ENCODE assay signal across 28 cellular contexts in genomic region chr16:56679078-56679730, GRCh38. TPM values are rescaled to one million over a fixed set of nuclear protein-coding genes. Genes with fewer than 3 reads are reported as not detected.
"Had no signal": no experiment of that assay in that cellular context is flagged by ENCODE, and none has a peak within 500 bp of the region (broad histone marks: within the 10 kb centered on the region; RNA-seq: fewer than 3 reads in every experiment).

No MANE protein-coding gene starts in this region.

- H3K9ac ChIP-seq: neural progenitor cell had no signal

- ATAC-seq: left colon, lower lobe of right lung, mucosa of descending colon had no signal

- H3K27ac ChIP-seq: cardiac muscle cell, lower lobe of right lung, neural progenitor cell, skin epidermis, tibial artery had no signal

- DNase-seq: activated CD4-positive, alpha-beta T cell treated with anti-CD3 and anti-CD28 coated beads, Interleukin-2, amount 10 ng/mL, durations not matched to agents 7 days and 5 days; activated CD4-positive, CD25-positive, alpha-beta regulatory T cell treated with anti-CD3 and anti-CD28 coated beads, Interleukin-2, amount 50 U/mL, for 72 hours; activated gamma-delta T cell; activated naive CD4-positive, alpha-beta T cell treated with anti-CD3 and anti-CD28 coated beads, Interleukin-2, amount 50 U/mL, for 16 hours; activated naive CD8-positive, alpha-beta T cell treated with anti-CD3 and anti-CD28 coated beads, Interleukin-2, amount 50 U/mL, for 24 hours; effector CD4-positive, alpha-beta T cell; erythroblast; foreskin melanocyte; head of caudate nucleus; islet precursor cell; left colon; lower lobe of right lung; mesendoderm; mucosa of descending colon; naive B cell; substantia nigra had no signal

- H3K27ac Mint-ChIP-seq: activated CD4-positive, alpha-beta T cell treated with anti-CD3 and anti-CD28 coated beads, Interleukin-2, amount 10 ng/mL, durations not matched to agents 7 days and 5 days; activated CD8-positive, alpha-beta T cell treated with anti-CD3 and anti-CD28 coated beads for 36 hours; activated naive CD8-positive, alpha-beta T cell treated with anti-CD3 and anti-CD28 coated beads, Interleukin-2, amount 50 U/mL, for 24 hours; activated T-helper 1 cell treated with anti-CD3 and anti-CD28 coated beads, Interleukin-12 subunit alpha, Interleukin-12 subunit beta, Interleukin-2, Interleukin-4 antibody, amounts not matched to agents 30 ng/mL and 10 ng/mL and 1 ng/mL, durations not matched to agents 14 hours and 24 hours and 36 hours; dendritic cell treated with granulocyte-macrophage colony-stimulating factor and Interleukin-4, amounts not matched to agents 40 ng/mL and 50 ng/mL, for 4 days; naive B cell; neural progenitor cell; progenitor cell of endocrine pancreas; stimulated activated naive CD8-positive, alpha-beta T cell treated with anti-CD3 and anti-CD28 coated beads, Interleukin-15, Interleukin-2, amounts not matched to agents 100 ng/mL and 50 ng/mL, for 24 hours had no signal

- H2AFZ ChIP-seq: neural progenitor cell had no signal

- H3K4me3 ChIP-seq: cardiac muscle cell, lower lobe of right lung, mucosa of descending colon, neural progenitor cell, skin epidermis, tibial artery had no signal

- H3K9me3 ChIP-seq: lower lobe of right lung, mucosa of descending colon, tibial artery had no signal

- H3K4me2 ChIP-seq: neural progenitor cell had no signal

- H3K36me3 Mint-ChIP-seq: neural progenitor cell had no signal

- H3K4me3 Mint-ChIP-seq: activated CD4-positive, alpha-beta T cell treated with anti-CD3 and anti-CD28 coated beads, Interleukin-2, amount 10 ng/mL, durations not matched to agents 7 days and 5 days; activated CD8-positive, alpha-beta T cell treated with anti-CD3 and anti-CD28 coated beads for 36 hours; activated naive CD8-positive, alpha-beta T cell treated with anti-CD3 and anti-CD28 coated beads, Interleukin-2, amount 50 U/mL, for 24 hours; activated T-helper 1 cell treated with anti-CD3 and anti-CD28 coated beads, Interleukin-12 subunit alpha, Interleukin-12 subunit beta, Interleukin-2, Interleukin-4 antibody, amounts not matched to agents 30 ng/mL and 10 ng/mL and 1 ng/mL, durations not matched to agents 14 hours and 24 hours and 36 hours; dendritic cell treated with granulocyte-macrophage colony-stimulating factor and Interleukin-4, amounts not matched to agents 40 ng/mL and 50 ng/mL, for 4 days; neural progenitor cell; stimulated activated naive CD8-positive, alpha-beta T cell treated with anti-CD3 and anti-CD28 coated beads, Interleukin-15, Interleukin-2, amounts not matched to agents 100 ng/mL and 50 ng/mL, for 24 hours had no signal

- H3K36me3 ChIP-seq: cardiac muscle cell, lower lobe of right lung, neural progenitor cell had no signal

- H3K9me3 Mint-ChIP-seq: activated CD4-positive, alpha-beta T cell treated with anti-CD3 and anti-CD28 coated beads, Interleukin-2, amount 10 ng/mL, durations not matched to agents 7 days and 5 days; activated CD8-positive, alpha-beta T cell treated with anti-CD3 and anti-CD28 coated beads for 36 hours; activated naive CD8-positive, alpha-beta T cell treated with anti-CD3 and anti-CD28 coated beads, Interleukin-2, amount 50 U/mL, for 24 hours; activated T-helper 1 cell treated with anti-CD3 and anti-CD28 coated beads, Interleukin-12 subunit alpha, Interleukin-12 subunit beta, Interleukin-2, Interleukin-4 antibody, amounts not matched to agents 30 ng/mL and 10 ng/mL and 1 ng/mL, durations not matched to agents 14 hours and 24 hours and 36 hours; dendritic cell treated with granulocyte-macrophage colony-stimulating factor and Interleukin-4, amounts not matched to agents 40 ng/mL and 50 ng/mL, for 4 days; neural progenitor cell; stimulated activated naive CD8-positive, alpha-beta T cell treated with anti-CD3 and anti-CD28 coated beads, Interleukin-15, Interleukin-2, amounts not matched to agents 100 ng/mL and 50 ng/mL, for 24 hours had no signal

RNA-seq across cellular contexts. Expression of gene MT1H, which starts 9.6 kb away (rescaled TPM):
- total RNA-seq: cardiac muscle cell, progenitor cell of endocrine pancreas, ureter had no signal
- polyA plus RNA-seq: cardiac muscle cell had no signal

RNA-seq across cellular contexts. Expression of gene MT1G, which starts 11.3 kb away (rescaled TPM):
- total RNA-seq: cardiac muscle cell had no signal
- polyA plus RNA-seq: cardiac muscle cell had no signal

RNA-seq across cellular contexts. Expression of gene MT1F, which starts 21.4 kb away (rescaled TPM):
- total RNA-seq: cardiac muscle cell had no signal
- polyA plus RNA-seq: cardiac muscle cell had no signal

RNA-seq across cellular contexts. Expression of gene MT1B, which starts 27.5 kb away (rescaled TPM):
- total RNA-seq: activated CD4-positive, alpha-beta T cell treated with anti-CD3 and anti-CD28 coated beads, Interleukin-2, amount 10 ng/mL, durations not matched to agents 7 days and 5 days; activated CD8-positive, alpha-beta T cell treated with anti-CD3 and anti-CD28 coated beads for 36 hours; activated T-helper 1 cell treated with anti-CD3 and anti-CD28 coated beads, Interleukin-12 subunit alpha, Interleukin-12 subunit beta, Interleukin-2, Interleukin-4 antibody, amounts not matched to agents 30 ng/mL and 10 ng/mL and 1 ng/mL, durations not matched to agents 14 hours and 24 hours and 36 hours; cardiac muscle cell; left colon; lower lobe of right lung; mucosa of descending colon; omental fat pad; progenitor cell of endocrine pancreas; T-helper 2 cell treated with Interferon-gamma antibody and Interleukin-4, amounts not matched to agents 100 ng/mL and 5 ng/mL, for 36 hours; ureter had no signal
- polyA plus RNA-seq: cardiac muscle cell had no signal
